Comparison of ENCODE assay signal across 9 cellular contexts in genomic region chr7:100208911-100209408, GRCh38. TPM values are rescaled to one million over a fixed set of nuclear protein-coding genes. Genes with fewer than 3 reads are reported as not detected.
DNase-seq lines count a peak whose midpoint lies in the region; ATAC-seq and TF ChIP-seq lines count a peak whose summit lies in the region.
"Had no signal": no experiment of that assay in that cellular context is flagged by ENCODE, and none has a peak within 500 bp of the region (broad histone marks: within the 10 kb centered on the region; RNA-seq: fewer than 3 reads in every experiment).

No MANE protein-coding gene starts in this region.

- H3K4me3 ChIP-seq in GM12865 (ENCODE audit: low read depth, low read length) (peak overlapping the region; percentile 33), gastroesophageal sphincter (no peak overlapping the region)

- TF ChIP-seq EP300 in gastroesophageal sphincter (IDR thresholded peaks at IDR 0.05), result no peak

- peak overlapping the region; percentile 41 to 72 for H3K4me3 Mint-ChIP-seq in effector memory CD8-positive, alpha-beta T cell

- H3K4me1 ChIP-seq in gastroesophageal sphincter, result no peaks in the 10 kb centered on the region

- no peak overlapping the region for H3K27ac ChIP-seq in gastroesophageal sphincter

- no peaks in the 10 kb centered on the region for H3K9me3 Mint-ChIP-seq in effector memory CD8-positive, alpha-beta T cell

- H3K4me1 Mint-ChIP-seq in effector memory CD8-positive, alpha-beta T cell (ENCODE audit: low read depth in 2 of 2), result peaks cover 32 to 47% of the 10 kb centered on the region in 2 donors

- H3K9me3 ChIP-seq in gastroesophageal sphincter, result no peaks in the 10 kb centered on the region

- no peaks in the 10 kb centered on the region for H3K36me3 Mint-ChIP-seq in effector memory CD8-positive, alpha-beta T cell (ENCODE audit: insufficient read depth)

- TF ChIP-seq CTCF in GM12865 (IDR thresholded peaks at IDR 0.05; ENCODE audit: insufficient read depth, low read depth, low read length, missing control alignments), result no peak
- no peak for TF ChIP-seq CTCF in gastroesophageal sphincter (IDR thresholded peaks at IDR 0.05)

- no peak for TF ChIP-seq POLR2A in gastroesophageal sphincter (IDR thresholded peaks at IDR 0.05)

- H3K36me3 ChIP-seq in gastroesophageal sphincter, result no peaks in the 10 kb centered on the region

- 37 to 61% methylated on average over 6 of the region's 6 CpGs for WGBS in gastroesophageal sphincter (ENCODE audit: low coverage in 1 of 2), 2 donors

- ATAC-seq in GM19463 (IDR thresholded peaks at IDR 0.05; ENCODE audit: unreplicated experiment), result peak; percentile 75
- peak; percentile 73 for ATAC-seq in HG03442 (IDR thresholded peaks at IDR 0.05; ENCODE audit: unreplicated experiment)
- ATAC-seq in effector memory CD8-positive, alpha-beta T cell (replicated peaks), result peak; percentile 56
- ATAC-seq in gastroesophageal sphincter, result no peak

- H3K27me3 Mint-ChIP-seq in effector memory CD8-positive, alpha-beta T cell, result no peaks in the 10 kb centered on the region

- DNase-seq in GM12865 (ENCODE audit: low read depth), result peak; percentile 91
- peak in 1 of 3 experiments; percentile 16 for DNase-seq in effector memory CD8-positive, alpha-beta T cell
- no peak for DNase-seq in cortex of kidney (lab: John Stamatoyannopoulos, UW)
- DNase-seq in NCI-H2107 treated with DMSO at 0.1 percent for 48 hours (lab: John Stamatoyannopoulos, UW; ENCODE audit: unreplicated experiment), result no peak
- no peak for DNase-seq in NCI-H2196 treated with DMSO at 0.1 percent for 48 hours (lab: John Stamatoyannopoulos, UW; ENCODE audit: unreplicated experiment)
- DNase-seq: midbrain had no signal

- H3K27me3 ChIP-seq in gastroesophageal sphincter, result no peaks in the 10 kb centered on the region

- H3K27ac Mint-ChIP-seq in effector memory CD8-positive, alpha-beta T cell, result peak overlapping the region; percentile 23 to 94

RNA-seq across cellular contexts. Expression of gene PVRIG, which starts 10.8 kb away (rescaled TPM):
- under 1 TPM in 1 of 4 donors, not detected in 3; 0.27 TPM for total RNA-seq in gastroesophageal sphincter

RNA-seq across cellular contexts. Expression of gene STAG3, which starts 31.2 kb away (rescaled TPM):
- under 1 TPM in 1 of 4 donors, not detected in 3; 0.47 TPM for total RNA-seq in gastroesophageal sphincter

RNA-seq across cellular contexts. Expression of gene GPC2, which starts 31.8 kb away (rescaled TPM):
- total RNA-seq in gastroesophageal sphincter, result 1 to 10 TPM in 3 of 4 donors, under 1 TPM in 1; 0.39 to 3.4 (median 2.0) TPM

RNA-seq across cellular contexts. Expression of gene GAL3ST4, which starts 40.5 kb away (rescaled TPM):
- 1 to 10 TPM; 2.0 to 3.6 (median 2.8) TPM for total RNA-seq in gastroesophageal sphincter

RNA-seq across cellular contexts. Expression of gene TRAPPC14, which starts 50.4 kb away (rescaled TPM):
- 1 to 10 TPM; 3.0 to 7.8 (median 7.3) TPM for total RNA-seq in gastroesophageal sphincter
